In the genomic region with DNA sequence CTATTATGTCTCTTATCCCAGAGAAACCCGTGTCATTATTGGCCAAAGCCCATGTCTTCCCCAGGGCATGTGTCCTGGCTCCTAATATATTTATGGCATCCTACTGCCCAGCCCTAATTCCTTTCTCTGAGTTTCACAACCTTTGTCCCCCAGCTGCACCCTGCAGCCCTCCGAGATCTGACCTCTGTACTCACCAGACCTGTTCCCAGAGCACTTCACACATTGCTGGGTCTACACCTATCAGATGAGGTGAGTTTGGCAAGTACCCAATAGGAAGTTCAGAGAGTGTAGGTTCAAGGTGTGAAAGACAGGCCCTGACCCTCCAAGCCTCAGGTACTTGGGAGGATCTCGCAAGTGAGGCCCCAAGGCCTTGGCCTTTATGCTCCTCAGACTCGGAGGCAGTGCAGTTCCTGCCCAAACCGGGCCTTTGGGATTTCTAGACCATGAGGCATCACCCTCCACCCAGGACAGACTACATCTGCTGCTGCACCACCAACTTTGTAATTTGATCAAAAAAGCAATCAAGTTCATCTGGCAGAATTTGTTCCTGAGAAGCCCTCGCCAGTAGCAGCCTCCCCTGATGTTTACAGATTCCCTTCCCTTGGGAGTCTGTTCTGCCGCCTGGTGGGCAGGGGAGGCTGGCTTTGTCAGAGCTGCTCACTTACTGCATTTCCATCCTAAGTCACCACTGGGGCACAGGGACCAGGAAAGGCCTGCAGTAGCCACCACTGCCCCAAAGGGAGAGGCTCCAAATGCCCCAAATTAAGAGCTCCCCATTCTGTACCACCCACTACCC, we compare ENCODE assay signal across 8 cellular contexts. TPM values are rescaled to one million over a fixed set of nuclear protein-coding genes. Genes with fewer than 3 reads are reported as not detected.
A peak's percentile ranks its signal among the peaks of the same experiment; 100 is the strongest.
DNase-seq lines count a peak whose midpoint lies in the region; ATAC-seq, FAIRE-seq and TF ChIP-seq lines count a peak whose summit lies in the region.

No MANE protein-coding gene starts in this region.

- H2AFZ ChIP-seq in HepG2 (ENCODE audit: low read length) = no peak overlapping the region

- H3K9me3 ChIP-seq in cardiac muscle cell (ENCODE audit: low read depth) = no peaks in the 10 kb centered on the region
- H3K9me3 ChIP-seq in ascending aorta = no peaks in the 10 kb centered on the region
- H3K9me3 ChIP-seq in HepG2 (ENCODE audit: low read length) = no peaks in the 10 kb centered on the region
- H3K9me3 ChIP-seq in uterus = no peaks in the 10 kb centered on the region

- H3K27ac ChIP-seq in cardiac muscle cell (no peak overlapping the region), ascending aorta (peak overlapping the region; percentile 61 to 62), HepG2 (ENCODE audit: extremely low read length, insufficient read depth, low read length) (peak overlapping the region; percentile 14), uterus (peak overlapping the region; percentile 29 to 39)

- in situ Hi-C loops in HepG2 (cut with HindIII; ENCODE audit: extremely low pct_ligation_motif_present, low pct_unique_long_range_greater_than_20kb) = no loop called here

- POLR2A ChIA-PET in HepG2 (lab: Yijun Ruan, JAX) = no interaction called here

- H3K27me3 ChIP-seq in cardiac muscle cell (no peaks in the 10 kb centered on the region), ascending aorta (no peaks in the 10 kb centered on the region), HepG2 (ENCODE audit: control insufficient read depth in 1 of 2, insufficient read depth in 2 of 2, low read length in 2 of 2) (no peaks in the 10 kb centered on the region; a peak in 2 of 5 replicates), uterus (no peaks in the 10 kb centered on the region)

- H3K9ac ChIP-seq in HepG2 (ENCODE audit: insufficient read depth, low read depth, low read length) = no peak overlapping the region

- 61% methylated on average over 6 of the region's 7 CpGs for WGBS in HepG2 (ENCODE audit: low lambda C conversion rate)

- TF ChIP-seq RAD21 in HepG2 (CRISPR knock-in tag; IDR thresholded peaks at IDR 0.05) = no peak

- H3K4me2 ChIP-seq in HepG2 (ENCODE audit: low read depth, low read length) = peak overlapping the region; percentile 71

- TF ChIP-seq CTCF in cardiac muscle cell (IDR thresholded peaks at IDR 0.05; ENCODE audit: low read depth, low read length) (peak; percentile 13), ascending aorta (IDR thresholded peaks at IDR 0.05) (peak in 2 of 3 experiments; percentile 6 to 37), HepG2 (CRISPR knock-in tag; IDR thresholded peaks at IDR 0.05) (peak; percentile 42), uterus (IDR thresholded peaks at IDR 0.05) (peak in 3 of 4 experiments; percentile 11 to 35 (median 24))

- H4K20me1 ChIP-seq in HepG2 (ENCODE audit: insufficient read depth, low read length) = peaks cover 13% of the 10 kb centered on the region; the same call in 1 of the 2 replicates

- TF ChIP-seq POLR2A in HepG2 (IDR thresholded peaks at IDR 0.05; ENCODE audit: insufficient read depth in 1 of 2, low read depth in 2 of 2, low read length in 2 of 2) (no peak), uterus (IDR thresholded peaks at IDR 0.05) (no peak), erythroblast (IDR thresholded peaks at IDR 0.05; ENCODE audit: low read length) (no peak)

- H3K4me3 ChIP-seq in cardiac muscle cell (no peak overlapping the region), ascending aorta (peak overlapping the region; percentile 75 to 96), HepG2 (replicated peaks in 1 of 3; ENCODE audit: insufficient read depth in 1 of 3, low read depth in 2 of 3, low read length in 3 of 3) (peak overlapping the region in 1 of 3 experiments; percentile 63; a peak in 1 of 6 replicates), uterus (no peak overlapping the region)

- H3K36me3 ChIP-seq in cardiac muscle cell (no peaks in the 10 kb centered on the region), ascending aorta (peaks cover 6 to 20% of the 10 kb centered on the region in 2 donors), HepG2 (replicated peaks in 1 of 2; ENCODE audit: control insufficient read depth in 1 of 2, insufficient read depth in 2 of 2, low read length in 2 of 2) (peaks cover 2 to 27% of the 10 kb centered on the region in 2 experiments; a peak in 3 of 5 replicates), uterus (no peaks in the 10 kb centered on the region)

- TF ChIP-seq EP300 in HepG2 (IDR thresholded peaks at IDR 0.05; ENCODE audit: low read depth in 2 of 2, low read length in 2 of 2) (no peak), HepG2 (CRISPR knock-in tag; IDR thresholded peaks at IDR 0.05; ENCODE audit: borderline replicate concordance) (no peak)

- BruUV-seq in HepG2 (replicated peaks; lab: Mats Ljungman, UMichigan) = TSS peak; percentile 43

- CTCF ChIA-PET in HepG2 (lab: Yijun Ruan, JAX; ENCODE audit: low intra/inter-chr PET ratio, low total read pairs) = no interaction called here

- FAIRE-seq in HepG2 (lab: Jason Lieb, UNC) = no peak

- peaks cover 20% of the 10 kb centered on the region for H3K79me2 ChIP-seq in HepG2 (ENCODE audit: insufficient read depth, low read length)

- intact Hi-C loops in Right ventricle myocardium inferior (cut with DNase I) (no loop called here), ascending aorta (cut with DNase I) (loop anchor here (10.0 kb wide), 1 partner anchor 1243 kb away; a partner anchor contains a TSS), HepG2 (cut with micrococcal nuclease; ENCODE audit: unreplicated experiment) (no loop called here), uterus (cut with DNase I; ENCODE audit: low total_unique reads) (no loop called here)

- no peak for ATAC-seq in Right ventricle myocardium inferior
- ATAC-seq in HepG2 = peak; percentile 51

- DNase-seq in cardiac muscle cell (ENCODE audit: low read depth in 1 of 2, low spot score in 1 of 2) = no peak
- DNase-seq in Right ventricle myocardium inferior (ENCODE audit: missing footprints) = no peak
- DNase-seq in ascending aorta (ENCODE audit: low spot score in 2 of 2) = no peak
- DNase-seq in HepG2 (ENCODE audit: low spot score) = no peak
- DNase-seq in uterus = no peak
- no peak for DNase-seq in GOT3 (lab: John Stamatoyannopoulos, UW)
- no peak for DNase-seq in erythroblast (lab: John Stamatoyannopoulos, UW)
- DNase-seq in NCI-H510A treated with DMSO at 0.1 percent for 48 hours (lab: John Stamatoyannopoulos, UW) = no peak

- H3K4me1 ChIP-seq in cardiac muscle cell (ENCODE audit: low read depth) = peaks cover 20% of the 10 kb centered on the region
- H3K4me1 ChIP-seq in ascending aorta = peaks cover 29 to 69% of the 10 kb centered on the region in 2 donors
- H3K4me1 ChIP-seq in HepG2 (ENCODE audit: insufficient read depth, low read length) = peaks cover 44% of the 10 kb centered on the region
- H3K4me1 ChIP-seq in uterus = peaks cover 3 to 10% of the 10 kb centered on the region in 2 donors

RNA-seq across cellular contexts. Expression of a gene that starts 2.2 kb away (rescaled TPM):
- total RNA-seq in cardiac muscle cell (28.2 and 29.8 TPM in 2 replicates), Right ventricle myocardium inferior (11.7 TPM), ascending aorta (60.3 TPM), HepG2 (2016; rRNA removed; fragmentation: Illumina TruSeq; extraction: Trizol) (13.0 and 15.9 TPM in 2 replicates), uterus (10 to 100 TPM; 17.9 to 79.9 (median 40.0) TPM)
- polyA plus RNA-seq in cardiac muscle cell (7.7 and 8.5 TPM in 2 replicates), HepG2 (2011; rRNA removed) (18.8 and 19.3 TPM in 2 replicates)
- total RNA-seq in HepG2 (2016; cell fraction: cytosol; rRNA removed; fragmentation: Illumina TruSeq; extraction: Trizol; ENCODE audit: low read depth) = 4.7 and 5.8 TPM in 2 replicates
- total RNA-seq in HepG2 (2016; cell fraction: insoluble cytoplasmic fraction; rRNA removed; fragmentation: Illumina TruSeq; extraction: Trizol) = 10.6 and 15.6 TPM in 2 replicates
- total RNA-seq in HepG2 (2016; cell fraction: membrane; rRNA removed; fragmentation: Illumina TruSeq; extraction: Trizol) = 10.3 and 11.5 TPM in 2 replicates
- 16.8 and 19.6 TPM in 2 replicates for total RNA-seq in HepG2 (2016; cell fraction: nucleus; rRNA removed; fragmentation: Illumina TruSeq; extraction: Trizol)
- polyA plus RNA-seq in HepG2 (2011; cell fraction: cytosol; rRNA removed) = 15.0 and 15.2 TPM in 2 replicates
- 53.3 and 57.3 TPM in 2 replicates for polyA plus RNA-seq in HepG2 (2011; cell fraction: nucleus; rRNA removed)
- 10.4 and 10.5 TPM in 2 replicates for polyA plus RNA-seq in HepG2 (2012)
- 4.0 TPM in 2 replicates for polyA plus RNA-seq in HepG2 (2016; cell fraction: cytosol; fragmentation: Illumina TruSeq; extraction: Trizol; ENCODE audit: low read depth)
- 9.8 and 10.5 TPM in 2 replicates for polyA plus RNA-seq in HepG2 (2016; cell fraction: insoluble cytoplasmic fraction; fragmentation: Illumina TruSeq; extraction: Trizol; ENCODE audit: low read depth)
- 5.7 and 6.7 TPM in 2 replicates for polyA plus RNA-seq in HepG2 (2016; cell fraction: membrane; fragmentation: Illumina TruSeq; extraction: Trizol; ENCODE audit: low read depth)
- 46.0 and 46.5 TPM in 2 replicates for polyA plus RNA-seq in HepG2 (2016; cell fraction: nucleus; fragmentation: Illumina TruSeq; extraction: Trizol; ENCODE audit: insufficient read depth, low read depth)
- 17.4 and 41.1 TPM in 2 replicates for polyA minus RNA-seq in HepG2 (2011; rRNA and poly(A)+ RNA removed; ENCODE audit: low replicate concordance)
- polyA minus RNA-seq in HepG2 (2011; cell fraction: cytosol; rRNA and poly(A)+ RNA removed) = 7.7 and 8.2 TPM in 2 replicates
- polyA minus RNA-seq in HepG2 (2011; cell fraction: nucleus; rRNA and poly(A)+ RNA removed) = 17.5 and 19.6 TPM in 2 replicates

RNA-seq across cellular contexts. Expression of a gene that starts 38.8 kb away (rescaled TPM):
- 3.8 and 5.4 TPM in 2 replicates for total RNA-seq in cardiac muscle cell
- polyA plus RNA-seq in cardiac muscle cell = 4.0 and 4.1 TPM in 2 replicates
- 8.5 TPM for total RNA-seq in Right ventricle myocardium inferior
- 1.5 TPM for total RNA-seq in ascending aorta
- 4.8 and 11.2 TPM in 2 replicates for total RNA-seq in HepG2 (2016; rRNA removed; fragmentation: Illumina TruSeq; extraction: Trizol)
- 1.9 and 6.6 TPM in 2 replicates for total RNA-seq in HepG2 (2016; cell fraction: cytosol; rRNA removed; fragmentation: Illumina TruSeq; extraction: Trizol; ENCODE audit: low read depth)
- 5.2 and 16.9 TPM in 2 replicates for total RNA-seq in HepG2 (2016; cell fraction: insoluble cytoplasmic fraction; rRNA removed; fragmentation: Illumina TruSeq; extraction: Trizol)
- 4.7 and 7.7 TPM in 2 replicates for total RNA-seq in HepG2 (2016; cell fraction: membrane; rRNA removed; fragmentation: Illumina TruSeq; extraction: Trizol)
- total RNA-seq in HepG2 (2016; cell fraction: nucleus; rRNA removed; fragmentation: Illumina TruSeq; extraction: Trizol) = 9.1 and 18.5 TPM in 2 replicates
- polyA plus RNA-seq in HepG2 (2011; rRNA removed) = 0.37 and 0.45 TPM in 2 replicates
- polyA plus RNA-seq in HepG2 (2011; cell fraction: cytosol; rRNA removed) = 0.39 and 0.50 TPM in 2 replicates
- polyA plus RNA-seq in HepG2 (2011; cell fraction: nucleus; rRNA removed) = 0.51 and 0.62 TPM in 2 replicates
- 0.13 and 0.16 TPM in 2 replicates for polyA plus RNA-seq in HepG2 (2012)
- polyA plus RNA-seq in HepG2 (2016; cell fraction: cytosol; fragmentation: Illumina TruSeq; extraction: Trizol; ENCODE audit: low read depth) = 1.0 and 2.5 TPM in 2 replicates
- polyA plus RNA-seq in HepG2 (2016; cell fraction: insoluble cytoplasmic fraction; fragmentation: Illumina TruSeq; extraction: Trizol; ENCODE audit: low read depth) = 4.9 and 5.1 TPM in 2 replicates
- polyA plus RNA-seq in HepG2 (2016; cell fraction: membrane; fragmentation: Illumina TruSeq; extraction: Trizol; ENCODE audit: low read depth) = 2.7 and 3.5 TPM in 2 replicates
- 18.1 and 26.1 TPM in 2 replicates for polyA plus RNA-seq in HepG2 (2016; cell fraction: nucleus; fragmentation: Illumina TruSeq; extraction: Trizol; ENCODE audit: insufficient read depth, low read depth)
- polyA minus RNA-seq in HepG2 (2011; rRNA and poly(A)+ RNA removed; ENCODE audit: low replicate concordance) = 0.10 and 5.1 TPM in 2 replicates
- polyA minus RNA-seq in HepG2 (2011; cell fraction: cytosol; rRNA and poly(A)+ RNA removed) = not detected in 2 replicates
- polyA minus RNA-seq in HepG2 (2011; cell fraction: nucleus; rRNA and poly(A)+ RNA removed) = 0.13 TPM in 1 of 2 replicates, not detected in the other
- 10 to 100 TPM in 2 of 4 donors, 1 to 10 TPM in 2; 1.8 to 15.3 (median 9.0) TPM for total RNA-seq in uterus

Comparison
In these comparisons a context has a peak if more than half of its experiments do, and no peak if none do; other contexts are left out.
1. H3K4me3 ChIP-seq: peak in ascending aorta (2 of 2); none in cardiac muscle cell (single experiment) and uterus (0 of 2).
2. Peak in every context shown above with its lines, with median percentiles within 50 percentile points of each other: CTCF ChIP-seq.